In genomic region chr11:8068605-8069221, GRCh38 we compare ENCODE assay signal across 10 cellular contexts. TPM values are rescaled to one million over a fixed set of nuclear protein-coding genes. Genes with fewer than 3 reads are reported as not detected.
DNase-seq lines count a peak whose midpoint lies in the region; ATAC-seq and TF ChIP-seq lines count a peak whose summit lies in the region.
"Had no signal": no experiment of that assay in that cellular context is flagged by ENCODE, and none has a peak within 500 bp of the region (broad histone marks: within the 10 kb centered on the region; RNA-seq: fewer than 3 reads in every experiment).

No MANE protein-coding gene starts in this region.

- no peak overlapping the region for H3K27ac ChIP-seq in MM.1S (ENCODE audit: low read length)

- no peaks in the 10 kb centered on the region for H3K79me2 ChIP-seq in MM.1S (ENCODE audit: low read length)

- ATAC-seq in GM18519 (IDR thresholded peaks at IDR 0.05; ENCODE audit: low FRiP score, unreplicated experiment), result no peak

- no peak overlapping the region for H3K4me3 ChIP-seq in MG63
- H3K4me3 ChIP-seq in MM.1S (ENCODE audit: low read length), result no peak overlapping the region

- H3K9ac ChIP-seq in MM.1S (ENCODE audit: low read length), result no peak overlapping the region

- no peaks in the 10 kb centered on the region for H3K9me3 ChIP-seq in MG63
- no peaks in the 10 kb centered on the region for H3K9me3 ChIP-seq in MM.1S (replicated peaks; ENCODE audit: insufficient read depth, low read length)

- H3K4me2 ChIP-seq in MM.1S (ENCODE audit: low read depth, low read length), result no peak overlapping the region

- no peak overlapping the region for H2AFZ ChIP-seq in MM.1S (ENCODE audit: low read length)

- H4K20me1 ChIP-seq in MM.1S (ENCODE audit: insufficient read depth, low read length), result no peaks in the 10 kb centered on the region

- TF ChIP-seq CTCF in MM.1S (IDR thresholded peaks at IDR 0.05; ENCODE audit: low read length), result no peak

- no peaks in the 10 kb centered on the region for H3K4me1 ChIP-seq in MM.1S (ENCODE audit: low read length)

- no peaks in the 10 kb centered on the region for H3K9me2 ChIP-seq in MM.1S (replicated peaks; ENCODE audit: insufficient read depth, low read length)

- DNase-seq in AG08396 (ENCODE audit: low spot score), result peak; percentile 81
- DNase-seq in MG63, result peak; percentile 74
- DNase-seq in dermis microvascular lymphatic vessel endothelial cell (ENCODE audit: low read depth in 2 of 2), result peak; percentile 56 to 75
- peak; percentile 94 for DNase-seq in myocyte (ENCODE audit: low read depth)
- DNase-seq in activated CD4-positive, alpha-beta T cell treated with anti-CD3 and anti-CD28 coated beads, Interleukin-2, amount 50 U/mL, for 4 hours, result no peak
- no peak for DNase-seq in stimulated activated CD4-positive, alpha-beta T cell treated with anti-CD3 and anti-CD28 coated beads, Interleukin-4, amount 100 ng/mL, for 1 hour
- DNase-seq in MM.1S, result no peak
- DNase-seq: NCI-H1048; stimulated activated CD4-positive, alpha-beta T cell treated with anti-CD3 and anti-CD28 coated beads, Interleukin-2, amount 100 ng/mL, for 48 hours had no signal

- no peaks in the 10 kb centered on the region for H3K36me3 ChIP-seq in MG63
- H3K36me3 ChIP-seq in MM.1S (replicated peaks; ENCODE audit: insufficient read depth, low read length), result no peaks in the 10 kb centered on the region

- no peaks in the 10 kb centered on the region for H3K27me3 ChIP-seq in MG63
- no peaks in the 10 kb centered on the region for H3K27me3 ChIP-seq in MM.1S (replicated peaks; ENCODE audit: insufficient read depth, low read length)

- H3F3A ChIP-seq in MM.1S (ENCODE audit: insufficient read depth, low read length), result no peaks in the 10 kb centered on the region

RNA-seq across cellular contexts. Expression of gene TUB, which starts 12.3 kb away (rescaled TPM):
- 19.2 and 23.6 TPM in 2 replicates for total RNA-seq in MG63 (2014; rRNA removed; shearing (Covaris generic); ENCODE audit: low replicate concordance)
- total RNA-seq in dermis microvascular lymphatic vessel endothelial cell (0.51 and 1.4 TPM in 2 replicates), myocyte (15.5 and 29.3 TPM in 2 replicates)
- polyA plus RNA-seq in myocyte (2012), result 11.0 TPM

Comparison
In these comparisons a context has a peak if more than half of its experiments do, and no peak if none do; other contexts are left out.
1. DNase-seq: peak in AG08396 (single experiment), MG63 (single experiment), dermis microvascular lymphatic vessel endothelial cell (2 of 2) and myocyte (single experiment); none in activated CD4-positive, alpha-beta T cell treated with anti-CD3 and anti-CD28 coated beads, Interleukin-2, amount 50 U/mL, for 4 hours (0 of 2), stimulated activated CD4-positive, alpha-beta T cell treated with anti-CD3 and anti-CD28 coated beads, Interleukin-4, amount 100 ng/mL, for 1 hour (single experiment) and MM.1S (single experiment).